In genomic region chr20:60057123-60057865, GRCh38 we compare ENCODE assay signal across 8 cellular contexts.
DNase-seq lines count a peak whose midpoint lies in the region; ATAC-seq and TF ChIP-seq lines count a peak whose summit lies in the region.

No MANE protein-coding gene starts in this region.

- H3K27me3 Mint-ChIP-seq in HFFc6 (ENCODE audit: insufficient read depth) (peaks cover 1% of the 10 kb centered on the region), T-cell (no peaks in the 10 kb centered on the region)

- 11 to 19% methylated on average over 11 of the region's 11 CpGs for WGBS in sigmoid colon, 2 donors

- H3K27ac ChIP-seq in sigmoid colon = no peak overlapping the region

- peak overlapping the region; percentile 31; the same call in 1 of the 2 replicates for H3K27ac Mint-ChIP-seq in HFFc6
- H3K27ac Mint-ChIP-seq in T-cell = peak overlapping the region; percentile 79 to 86

- CTCF ChIA-PET in T-cell (lab: Charles Lee) = interaction anchor here (0.9 to 2.2 kb wide), 12 partner anchors 64 to 1172 kb away, joined by 3 to 35 read pairs (median 4); partner anchors contain the start of genes FAM217B (in 1 of the 2) and PPP1R3D (in 1 of the 2)

- no peaks in the 10 kb centered on the region for H3K36me3 ChIP-seq in sigmoid colon

- H3K4me3 ChIP-seq in sigmoid colon = no peak overlapping the region

- intact Hi-C loops in left ventricle myocardium superior (cut with micrococcal nuclease) (no loop called here), sigmoid colon (cut with DNase I) (no loop called here)

- no peak for TF ChIP-seq EP300 in sigmoid colon (IDR thresholded peaks at IDR 0.05)

- POLR2A ChIA-PET in T-cell (lab: Charles Lee) = no interaction called here

- no peak for TF ChIP-seq POLR2A in sigmoid colon (IDR thresholded peaks at IDR 0.05)

- TF ChIP-seq CTCF in HFFc6 (IDR thresholded peaks at IDR 0.05) = peak; percentile 93
- peak; percentile 7 to 77 (median 62) for TF ChIP-seq CTCF in sigmoid colon (IDR thresholded peaks at IDR 0.05)

- peaks cover 0 to 17% (median 16%) of the 10 kb centered on the region in 3 donors for H3K27me3 ChIP-seq in sigmoid colon

- H3K4me3 Mint-ChIP-seq in HFFc6 (no peak overlapping the region), T-cell (peak overlapping the region; percentile 15 to 75 (median 39))

- peak; percentile 48 to 59 (median 55) for ATAC-seq in T-cell (replicated peaks in 1 of 4)
- ATAC-seq in left ventricle myocardium superior = peak; percentile 68
- ATAC-seq in HG03520 (IDR thresholded peaks at IDR 0.05; ENCODE audit: unreplicated experiment) = no peak

- DNase-seq in GDM1 (lab: John Stamatoyannopoulos, UW) = peak; percentile 72
- DNase-seq in HFFc6 = peak; percentile 61
- peak; percentile 73 for DNase-seq in NCI-H146 treated with DMSO at 0.1 percent for 48 hours (lab: John Stamatoyannopoulos, UW; ENCODE audit: unreplicated experiment)
- peak; percentile 29 to 72 (median 56) for DNase-seq in T-cell
- DNase-seq in amniotic epithelial cell (ENCODE audit: low read depth) = peak; percentile 52
- DNase-seq in left ventricle myocardium superior = peak; percentile 65
- DNase-seq in sigmoid colon = peak; percentile 60

- H3K9me3 Mint-ChIP-seq in HFFc6 (no peaks in the 10 kb centered on the region), T-cell (no peaks in the 10 kb centered on the region)

- H3K4me1 Mint-ChIP-seq in HFFc6 (ENCODE audit: low read depth) = peaks cover 46% of the 10 kb centered on the region
- H3K4me1 Mint-ChIP-seq in T-cell = peaks cover 47 to 70% (median 54%) of the 10 kb centered on the region in 3 donors

- H3K4me1 ChIP-seq in sigmoid colon = peaks cover 0 to 3% (median 0%) of the 10 kb centered on the region in 4 donors

- H3K36me3 Mint-ChIP-seq in HFFc6 (ENCODE audit: low read depth) (no peaks in the 10 kb centered on the region), T-cell (no peaks in the 10 kb centered on the region)

- no peaks in the 10 kb centered on the region for H3K9me3 ChIP-seq in sigmoid colon
